ENCODE assay signal across 12 cellular contexts in genomic region chr17:42249681-42250446, GRCh38. TPM values are rescaled to one million over a fixed set of nuclear protein-coding genes. Genes with fewer than 3 reads are reported as not detected.
DNase-seq lines count a peak whose midpoint lies in the region; ATAC-seq, FAIRE-seq and TF ChIP-seq lines count a peak whose summit lies in the region.
"Had no signal": no experiment of that assay in that cellular context is flagged by ENCODE, and none has a peak within 500 bp of the region (broad histone marks: within the 10 kb centered on the region; RNA-seq: fewer than 3 reads in every experiment).

No MANE protein-coding gene starts in this region.

- H3K4me3 ChIP-seq in GM12878 = no peak overlapping the region

- H3K27me3 Mint-ChIP-seq in CD14-positive monocyte (ENCODE audit: low read depth in 3 of 3) (peaks cover 0 to 2% (median 0%) of the 10 kb centered on the region in 3 donors), T-cell (no peaks in the 10 kb centered on the region)

- TF ChIP-seq CTCF in CD14-positive monocyte (IDR thresholded peaks at IDR 0.05) (no peak), GM12878 (IDR thresholded peaks at IDR 0.05 in 2 of 3, conservative IDR thresholded peaks at IDR 0.05 in 1 of 3; ENCODE audit: control insufficient read depth in 2 of 3, extremely low read depth in 1 of 3, insufficient read depth in 1 of 3, low read depth in 3 of 3, low read length in 3 of 3) (no peak)

- no TSS peak for BruUV-seq in GM12878 (replicated peaks; lab: Mats Ljungman, UMichigan)

- H3K4me1 Mint-ChIP-seq in CD14-positive monocyte (peaks cover 53% of the 10 kb centered on the region), T-cell (peaks cover 72 to 76% (median 76%) of the 10 kb centered on the region in 3 donors)

- H3K27me3 ChIP-seq in GM12878 (replicated peaks in 1 of 2; ENCODE audit: control insufficient read depth in 2 of 2, insufficient read depth in 2 of 2, low read length in 1 of 2) = no peaks in the 10 kb centered on the region

- H3K4me3 Mint-ChIP-seq in CD14-positive monocyte (no peak overlapping the region), T-cell (peak overlapping the region; percentile 68 to 81 (median 76))

- H3K4me1 ChIP-seq in GM12878 (ENCODE audit: control insufficient read depth, insufficient read depth, low read length) = peaks cover 27% of the 10 kb centered on the region

- in situ Hi-C loops in GM12878 (cut with MboI) (no loop called here), KBM-7 (cut with MboI; ENCODE audit: low pct_unique_long_range_greater_than_20kb, low sequenced_read_pairs) (no loop called here)

- POLR2A ChIA-PET in T-cell (lab: Charles Lee) (interaction anchor here (0.6 to 4.7 kb wide), 7 partner anchors 13 to 1138 kb away, joined by 3 to 147 read pairs (median 5); partner anchors contain the start of genes STAT3 (in 1 of the 2), STAT5A (in 1 of the 2) and STAT5B (in 1 of the 2)), GM12878 (lab: Charles Lee) (interaction anchor here (0.8 to 2.2 kb wide), 7 partner anchors 11 to 84 kb away, joined by 3 to 9 read pairs (median 5); no protein-coding TSS in a partner anchor)

- H3K9me3 ChIP-seq in GM12878 (replicated peaks; ENCODE audit: control insufficient read depth, insufficient read depth, low read length) = no peaks in the 10 kb centered on the region

- H2AFZ ChIP-seq in GM12878 (ENCODE audit: control insufficient read depth, low read depth, low read length) = peak overlapping the region; percentile 6

- DNase-seq in CD14-positive monocyte (ENCODE audit: low spot score) (no peak), T-cell (peak in 31 of 34 experiments; percentile 11 to 70 (median 50)), GM12878 (ENCODE audit: low read depth, low spot score) (peak; percentile 17), putamen (ENCODE audit: low spot score) (peak; percentile 16), KBM-7 (no peak), GDM1 (lab: John Stamatoyannopoulos, UW) (no peak)
- DNase-seq: erythroblast, GOT3, mammary epithelial cell, NCI-H2107 had no signal

- no peaks in the 10 kb centered on the region for H3K36me3 ChIP-seq in GM12878 (ENCODE audit: control insufficient read depth in 2 of 2, insufficient read depth in 2 of 2, low read length in 1 of 2)

- peak; percentile 7 for FAIRE-seq in GM12878 (lab: Jason Lieb, UNC)

- H4K20me1 ChIP-seq in GM12878 (ENCODE audit: control insufficient read depth, insufficient read depth) = no peaks in the 10 kb centered on the region

- intact Hi-C loops in CD14-positive monocyte (cut with micrococcal nuclease) = loop anchor here (5.0 kb wide), 1 partner anchor 37 kb away; the partner anchor contains the start of gene STAT5A (in 2 of the 2)
- intact Hi-C loops in GM12878 (cut with micrococcal nuclease; ENCODE audit: unreplicated experiment) = no loop called here

- H3K9ac ChIP-seq in GM12878 (ENCODE audit: control insufficient read depth, insufficient read depth, low read length) = 0 out of 2 replicates have a peak overlapping the region, but pooled peaks have one; percentile 0

- H3K36me3 Mint-ChIP-seq in CD14-positive monocyte = peaks cover 2 to 5% of the 10 kb centered on the region in 2 donors
- peaks cover 6% of the 10 kb centered on the region for H3K36me3 Mint-ChIP-seq in T-cell

- TF ChIP-seq RAD21 in GM12878 (IDR thresholded peaks at IDR 0.05; ENCODE audit: insufficient read depth, low read depth, low read length) = no peak

- SMC1A ChIA-PET in GM12878 (lab: Charles Lee; ENCODE audit: uncharacterized antibody, unreplicated experiment) = interaction anchor here (0.8 to 3.6 kb wide), 10 partner anchors 13 to 139 kb away, joined by 3 to 36 read pairs (median 6); partner anchors contain the start of gene STAT5A

- peak overlapping the region; percentile 99 for H3K4me2 ChIP-seq in GM12878 (ENCODE audit: control insufficient read depth, insufficient read depth)

- ATAC-seq in T-cell (replicated peaks in 1 of 4) = peak; percentile 42 to 56 (median 46)
- ATAC-seq in GM12878 = peak; percentile 68
- no peak for ATAC-seq in HG03135 (IDR thresholded peaks at IDR 0.05; ENCODE audit: unreplicated experiment)
- ATAC-seq in HG03460 (IDR thresholded peaks at IDR 0.05; ENCODE audit: unreplicated experiment) = no peak

- WGBS in GM12878 (ENCODE audit: insufficient coverage, insufficient replicate concordance, low lambda C conversion rate, missing lambda C conversion rate) = 14% methylated on average over 14 of the region's 14 CpGs

- H3K27ac Mint-ChIP-seq in CD14-positive monocyte = peak overlapping the region; percentile 84 to 98 (median 97)
- H3K27ac Mint-ChIP-seq in T-cell = peak overlapping the region; percentile 97 to 99

- H3K9me3 Mint-ChIP-seq in CD14-positive monocyte (peaks cover 0 to 3% (median 0%) of the 10 kb centered on the region in 7 donors), T-cell (no peaks in the 10 kb centered on the region)

- peak overlapping the region; percentile 88 for H3K27ac ChIP-seq in GM12878 (ENCODE audit: control insufficient read depth, insufficient read depth)

- RAD21 ChIA-PET in GM12878 (lab: Charles Lee; ENCODE audit: unreplicated experiment) = interaction anchor here (0.6 to 3.7 kb wide), 6 partner anchors 27 to 63 kb away, joined by 4 to 15 read pairs (median 4); partner anchors contain the start of genes GHDC and STAT5A

- CTCF ChIA-PET in T-cell (lab: Charles Lee) (interaction anchor here (0.5 to 3.6 kb wide), 13 partner anchors 14 to 233 kb away, joined by 3 to 19 read pairs (median 4); partner anchors contain the start of genes DNAJC7 (in 1 of the 2), STAT5A (in 1 of the 2) and STAT5B (in 1 of the 2)), GM12878 (lab: Yijun Ruan, JAX) (interaction anchor here (0.5 to 6.4 kb wide), 8 partner anchors 19 to 178 kb away, joined by 3 to 50 read pairs (median 6); no protein-coding TSS in a partner anchor)

- TF ChIP-seq POLR2A in GM12878 (IDR thresholded peaks at IDR 0.05; ENCODE audit: low read depth, low read length) = no peak

- peaks cover 27% of the 10 kb centered on the region for H3K79me2 ChIP-seq in GM12878 (ENCODE audit: control insufficient read depth, insufficient read depth, low read length)

- no peak for TF ChIP-seq EP300 in GM12878 (IDR thresholded peaks at IDR 0.05; ENCODE audit: borderline replicate concordance in 1 of 2, control insufficient read depth in 1 of 2, low read depth in 2 of 2, low read length in 2 of 2)

RNA-seq across cellular contexts. Expression of gene STAT5B, which starts 26.3 kb away (rescaled TPM):
- polyA plus RNA-seq in CD14-positive monocyte (10 to 100 TPM; 28.5 to 47.9 TPM), GM12878 (2011; rRNA removed) (46.0 and 52.8 TPM in 2 replicates), GM12878 (2014; fragmentation: Illumina TruSeq; extraction: Trizol) (57.8 and 60.2 TPM in 2 replicates), GM12878 (2014; fragmentation: Nextera tagmentation; extraction: Ambion mirVana) (10 to 100 TPM; 11.0 to 11.8 TPM), GM12878 (2014; rRNA removed) (56.9 and 59.2 TPM in 2 replicates), GM12878 (2016; fragmentation: Nextera tagmentation; extraction: Ambion mirVana) (10 to 100 TPM; 38.8 to 40.6 TPM)
- total RNA-seq in T-cell (100 to 1,000 TPM; 178 to 205 (median 186) TPM), GM12878 (2014; rRNA removed) (54.0 and 58.5 TPM in 2 replicates), GM12878 (2014; rRNA removed; fragmentation: Illumina TruSeq; extraction: Trizol) (37.1 and 38.1 TPM in 2 replicates), GM12878 (2021) (66.6 and 69.6 TPM in 2 replicates)
- total RNA-seq in GM12878 (2013; cell fraction: nucleolus; rRNA removed) = 80.4 and 88.9 TPM in 2 replicates
- 22.5 TPM for polyA plus RNA-seq in GM12878 (2011; ENCODE audit: low read depth)
- 41.9 and 44.7 TPM in 2 replicates for polyA plus RNA-seq in GM12878 (2011; cell fraction: cytosol; rRNA removed)
- polyA plus RNA-seq in GM12878 (2011; cell fraction: nucleus; rRNA removed) = 70.8 and 85.5 TPM in 2 replicates
- polyA plus RNA-seq in GM12878 (2012) = 33.3 and 39.8 TPM in 2 replicates
- polyA minus RNA-seq in GM12878 (2011; rRNA and poly(A)+ RNA removed) = 38.7 and 49.0 TPM in 2 replicates
- polyA minus RNA-seq in GM12878 (2011; cell fraction: cytosol; rRNA and poly(A)+ RNA removed) = 18.0 and 18.9 TPM in 2 replicates
- polyA minus RNA-seq in GM12878 (2011; cell fraction: nucleus; rRNA and poly(A)+ RNA removed) = 15.6 and 24.7 TPM in 2 replicates

RNA-seq across cellular contexts. Expression of gene STAT5A, which starts 38.4 kb away (rescaled TPM):
- polyA plus RNA-seq in CD14-positive monocyte = 10 to 100 TPM; 30.5 to 49.8 TPM
- 100 to 1,000 TPM; 141 to 160 (median 147) TPM for total RNA-seq in T-cell
- 130 and 152 TPM in 2 replicates for total RNA-seq in GM12878 (2013; cell fraction: nucleolus; rRNA removed)
- 71.1 and 81.1 TPM in 2 replicates for total RNA-seq in GM12878 (2014; rRNA removed)
- total RNA-seq in GM12878 (2014; rRNA removed; fragmentation: Illumina TruSeq; extraction: Trizol) = 25.6 and 26.1 TPM in 2 replicates
- 78.9 and 86.4 TPM in 2 replicates for total RNA-seq in GM12878 (2021)
- 18.4 TPM for polyA plus RNA-seq in GM12878 (2011; ENCODE audit: low read depth)
- 24.8 and 41.2 TPM in 2 replicates for polyA plus RNA-seq in GM12878 (2011; rRNA removed)
- polyA plus RNA-seq in GM12878 (2011; cell fraction: cytosol; rRNA removed) = 45.7 and 47.5 TPM in 2 replicates
- polyA plus RNA-seq in GM12878 (2011; cell fraction: nucleus; rRNA removed) = 167 and 182 TPM in 2 replicates
- polyA plus RNA-seq in GM12878 (2012) = 51.7 TPM in 2 replicates
- 64.7 and 66.2 TPM in 2 replicates for polyA plus RNA-seq in GM12878 (2014; fragmentation: Illumina TruSeq; extraction: Trizol)
- 10 to 100 TPM; 14.8 to 24.0 TPM for polyA plus RNA-seq in GM12878 (2014; fragmentation: Nextera tagmentation; extraction: Ambion mirVana)
- polyA plus RNA-seq in GM12878 (2014; rRNA removed) = 51.4 and 54.6 TPM in 2 replicates
- polyA plus RNA-seq in GM12878 (2016; fragmentation: Nextera tagmentation; extraction: Ambion mirVana) = 10 to 100 TPM; 36.6 to 41.8 TPM
- 63.8 and 74.0 TPM in 2 replicates for polyA minus RNA-seq in GM12878 (2011; rRNA and poly(A)+ RNA removed)
- polyA minus RNA-seq in GM12878 (2011; cell fraction: cytosol; rRNA and poly(A)+ RNA removed) = 31.0 and 31.7 TPM in 2 replicates
- 39.9 and 62.0 TPM in 2 replicates for polyA minus RNA-seq in GM12878 (2011; cell fraction: nucleus; rRNA and poly(A)+ RNA removed)

RNA-seq across cellular contexts. Expression of gene GHDC, which starts 55.6 kb away (rescaled TPM):
- 10 to 100 TPM; 20.0 to 20.6 TPM for polyA plus RNA-seq in CD14-positive monocyte
- total RNA-seq in T-cell = 10 to 100 TPM; 15.8 to 26.2 (median 22.5) TPM
- 40.6 and 47.9 TPM in 2 replicates for total RNA-seq in GM12878 (2013; cell fraction: nucleolus; rRNA removed)
- total RNA-seq in GM12878 (2014; rRNA removed) = 17.2 and 17.6 TPM in 2 replicates
- total RNA-seq in GM12878 (2014; rRNA removed; fragmentation: Illumina TruSeq; extraction: Trizol) = 6.8 TPM in 2 replicates
- 20.6 and 21.2 TPM in 2 replicates for total RNA-seq in GM12878 (2021)
- 9.4 TPM for polyA plus RNA-seq in GM12878 (2011; ENCODE audit: low read depth)
- 6.1 and 12.3 TPM in 2 replicates for polyA plus RNA-seq in GM12878 (2011; rRNA removed)
- 13.2 and 23.1 TPM in 2 replicates for polyA plus RNA-seq in GM12878 (2011; cell fraction: cytosol; rRNA removed)
- 63.3 and 67.9 TPM in 2 replicates for polyA plus RNA-seq in GM12878 (2011; cell fraction: nucleus; rRNA removed)
- polyA plus RNA-seq in GM12878 (2012) = 16.6 and 21.5 TPM in 2 replicates
- 4.1 and 6.5 TPM in 2 replicates for polyA plus RNA-seq in GM12878 (2014; fragmentation: Illumina TruSeq; extraction: Trizol)
- 1 to 10 TPM in 1 of 2 experiments, under 1 TPM in 1; 0.72 to 2.2 TPM for polyA plus RNA-seq in GM12878 (2014; fragmentation: Nextera tagmentation; extraction: Ambion mirVana)
- polyA plus RNA-seq in GM12878 (2014; rRNA removed) = 20.4 and 20.5 TPM in 2 replicates
- 10 to 100 TPM; 13.5 to 15.5 TPM for polyA plus RNA-seq in GM12878 (2016; fragmentation: Nextera tagmentation; extraction: Ambion mirVana)
- polyA minus RNA-seq in GM12878 (2011; rRNA and poly(A)+ RNA removed) = 6.4 and 21.6 TPM in 2 replicates
- 10.2 and 12.4 TPM in 2 replicates for polyA minus RNA-seq in GM12878 (2011; cell fraction: cytosol; rRNA and poly(A)+ RNA removed)
- polyA minus RNA-seq in GM12878 (2011; cell fraction: nucleus; rRNA and poly(A)+ RNA removed) = 12.3 and 16.6 TPM in 2 replicates

Comparison
In these comparisons a context has a peak if more than half of its experiments do, and no peak if none do; other contexts are left out.
1. DNase-seq: peak in T-cell (31 of 34), GM12878 (single experiment) and putamen (single experiment); none in CD14-positive monocyte (single experiment), KBM-7 (single experiment) and GDM1 (single experiment).
2. H3K4me3 Mint-ChIP-seq: peak in T-cell (3 of 3); none in CD14-positive monocyte (0 of 2).
3. ATAC-seq: peak in T-cell (4 of 4) and GM12878 (single experiment); none in HG03135 (single experiment) and HG03460 (single experiment).